In the genomic region with DNA sequence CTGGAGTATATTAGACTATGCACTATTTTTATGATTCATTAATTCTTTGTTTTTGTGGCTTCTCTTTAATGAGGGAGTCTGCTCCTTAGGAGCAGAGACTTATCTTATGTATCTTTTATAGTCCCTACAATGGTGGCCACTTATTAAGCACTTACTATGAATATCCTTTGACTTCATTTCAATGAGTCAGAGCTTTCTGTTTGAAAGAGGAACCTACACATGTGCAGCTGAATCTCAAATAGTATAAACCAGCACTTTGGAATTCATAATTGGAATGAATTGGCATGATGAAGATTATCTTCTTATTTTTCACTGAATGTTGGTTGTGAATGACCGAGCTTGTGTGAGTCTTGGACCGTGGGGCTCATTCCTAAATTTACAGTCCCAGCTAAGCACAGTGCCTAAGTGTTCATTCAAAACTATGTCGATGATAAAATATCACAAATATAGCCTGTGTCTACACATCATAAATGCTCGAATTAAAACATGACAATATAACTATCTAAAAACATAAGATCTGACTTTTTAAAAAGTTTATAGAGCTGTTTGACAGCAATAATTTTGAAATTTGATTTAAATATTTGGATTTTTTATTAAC, we compare ENCODE assay signal across 23 cellular contexts. TPM values are rescaled to one million over a fixed set of nuclear protein-coding genes. Genes with fewer than 3 reads are reported as not detected.
"Had no signal": no experiment of that assay in that cellular context is flagged by ENCODE, and none has a peak within 500 bp of the region (broad histone marks: within the 10 kb centered on the region; RNA-seq: fewer than 3 reads in every experiment).

No MANE protein-coding gene starts in this region.

- H3K4me3 ChIP-seq: esophagus muscularis mucosa, hepatocyte, lung, pancreas, right lobe of liver, spleen, testis, transverse colon had no signal

- DNase-seq: effector memory CD8-positive, alpha-beta T cell; foreskin keratinocyte; head of caudate nucleus; left colon; left ventricle myocardium superior; mesenchymal stem cell; midbrain; naive B cell; occipital lobe; pancreas; retina; right lobe of liver; spleen; stimulated activated CD4-positive, alpha-beta T cell treated with anti-CD3 and anti-CD28 coated beads, Interleukin-2, amount 100 ng/mL, for 24 hours; stimulated activated CD4-positive, alpha-beta T cell treated with anti-CD3 and anti-CD28 coated beads, Interleukin-4, amount 100 ng/mL, for 4 hours; stimulated activated naive B cell treated with anti-CD40 and anti-IgM and Interleukin-4, amounts not matched to agents 10 μg/mL and 1 μg/mL and 100 μg/mL, for 72 hours; stimulated activated naive CD8-positive, alpha-beta T cell treated with anti-CD3 and anti-CD28 coated beads, Interleukin-15, amount 100 ng/mL, for 72 hours; testis; transverse colon had no signal

- H3K27me3 ChIP-seq: esophagus muscularis mucosa, foreskin keratinocyte, pancreas, right lobe of liver, spleen, testis, transverse colon had no signal

- H3K9me3 ChIP-seq: esophagus muscularis mucosa, pancreas, right lobe of liver, spleen, testis, transverse colon had no signal

- H2AFZ ChIP-seq: hepatocyte had no signal

- H3K4me2 ChIP-seq: hepatocyte had no signal

- ATAC-seq: effector memory CD8-positive, alpha-beta T cell; foreskin keratinocyte; left colon; left ventricle myocardium superior; pancreas; right lobe of liver; stimulated activated naive B cell treated with anti-CD40 and anti-IgM and Interleukin-4, amounts not matched to agents 10 μg/mL and 1 μg/mL and 100 μg/mL, for 72 hours; stimulated activated naive CD8-positive, alpha-beta T cell treated with anti-CD3 and anti-CD28 coated beads, Interleukin-15, amount 100 ng/mL, for 72 hours had no signal

- H3K36me3 ChIP-seq: esophagus muscularis mucosa, pancreas, right lobe of liver, spleen, transverse colon had no signal

- H3K79me2 ChIP-seq: hepatocyte had no signal

- H3K27ac ChIP-seq: epithelial cell of prostate, esophagus muscularis mucosa, foreskin keratinocyte, hepatocyte, pancreas, right lobe of liver, spleen, testis, transverse colon had no signal

- H3K4me1 ChIP-seq: esophagus muscularis mucosa, foreskin keratinocyte, pancreas, right lobe of liver, testis, transverse colon had no signal

RNA-seq across cellular contexts. Expression of a gene that starts 30.1 kb away (rescaled TPM):
- total RNA-seq: foreskin keratinocyte had no signal
